ENCODE assay signal across 1 cellular context in the genomic region with DNA sequence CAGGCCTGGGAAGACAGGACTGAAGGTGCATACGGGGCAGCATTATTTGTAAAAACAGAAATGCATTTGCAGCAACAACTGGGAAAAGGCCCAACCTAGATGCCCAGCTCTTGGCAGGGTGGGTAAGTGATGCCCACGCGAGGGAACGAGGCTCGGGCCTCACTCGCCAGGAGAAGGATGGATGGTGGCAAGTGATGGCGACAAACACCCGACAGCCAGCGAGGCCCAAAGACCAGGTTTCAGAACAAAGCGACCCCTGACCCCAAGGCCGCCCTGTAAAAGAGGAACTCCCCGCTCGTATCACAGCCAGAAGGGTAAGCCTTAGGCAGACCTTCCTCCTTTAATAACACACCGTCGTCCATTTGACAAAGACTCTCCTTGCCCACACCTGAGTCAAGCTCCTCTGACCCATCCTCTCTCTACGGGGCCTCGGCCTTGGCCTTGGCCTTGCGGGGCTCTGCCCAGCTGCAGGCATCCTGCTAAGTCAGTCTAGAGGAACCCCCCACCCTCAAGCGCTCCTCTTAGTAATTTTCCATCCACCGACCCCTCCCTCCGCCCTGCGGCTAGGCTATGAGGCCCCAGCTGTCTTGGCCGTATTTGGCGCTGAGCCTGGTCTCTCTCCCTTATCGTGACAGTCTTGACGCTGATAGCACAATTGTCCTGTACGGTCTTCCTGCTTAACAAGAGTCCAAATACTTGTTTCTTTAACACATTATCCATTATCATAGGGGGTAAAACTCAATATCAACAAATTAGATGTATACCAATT.
TF ChIP-seq lines count a peak whose summit lies in the region.

No MANE protein-coding gene starts in this region.

TF ChIP-seq in WTC11, 78 proteins besides CTCF, POLR2A, EP300 and RAD21 (continued from another document):
- TF ChIP-seq E2F1 (CRISPR knock-in tag; IDR thresholded peaks at IDR 0.05) = no peak
- no peak for TF ChIP-seq ZNF416 (CRISPR knock-in tag; IDR thresholded peaks at IDR 0.05)
TF ChIP-seq in WTC11: peak in this region for 0.
